Comparison of ENCODE assay signal across 22 cellular contexts in genomic region chr3:195809291-195809785, GRCh38. TPM values are rescaled to one million over a fixed set of nuclear protein-coding genes. Genes with fewer than 3 reads are reported as not detected.
DNase-seq lines count a peak whose midpoint lies in the region; ATAC-seq and TF ChIP-seq lines count a peak whose summit lies in the region.
"Had no signal": no experiment of that assay in that cellular context is flagged by ENCODE, and none has a peak within 500 bp of the region (broad histone marks: within the 10 kb centered on the region; RNA-seq: fewer than 3 reads in every experiment).

No MANE protein-coding gene starts in this region.

- intact Hi-C loops in mucosa of descending colon (cut with DNase I, micrococcal nuclease) (no loop called here), A673 (cut with micrococcal nuclease; ENCODE audit: unreplicated experiment) (no loop called here)

- H3K27ac ChIP-seq in SK-N-SH (ENCODE audit: low read depth in 2 of 2, low read length in 1 of 2) (no peak overlapping the region), A673 (ENCODE audit: low read depth, low read length, poor library complexity, severe bottlenecking) (no peak overlapping the region)
- H3K27ac ChIP-seq: RWPE1, skin epidermis, vagina had no signal

- H3K9me3 ChIP-seq in SK-N-SH = no peaks in the 10 kb centered on the region
- no peaks in the 10 kb centered on the region for H3K9me3 ChIP-seq in mucosa of descending colon
- H3K9me3 ChIP-seq in A673 (ENCODE audit: low read depth, low read length, poor library complexity, severe bottlenecking) = no peaks in the 10 kb centered on the region
- H3K9me3 ChIP-seq: vagina had no signal

- CTCF ChIA-PET in SK-N-SH (lab: Yijun Ruan, JAX) = interaction anchor here (1.2 to 1.8 kb wide), 2 partner anchors 41 to 50 kb away, joined by 3 to 6 read pairs; no protein-coding TSS in a partner anchor
- CTCF ChIA-PET in HEK293T (lab: Yijun Ruan, JAX) = no interaction called here
- CTCF ChIA-PET in A673 (lab: Charles Lee) = interaction anchor here (0.6 kb wide), 1 partner anchor 72 kb away, joined by 3 read pairs; no protein-coding TSS in a partner anchor

- TF ChIP-seq EP300 in SK-N-SH (IDR thresholded peaks at IDR 0.05; ENCODE audit: borderline replicate concordance in 1 of 2, low read depth in 1 of 2, low read length in 1 of 2) = no peak

- no peaks in the 10 kb centered on the region for H3K27me3 ChIP-seq in SK-N-SH (ENCODE audit: insufficient read depth)
- no peaks in the 10 kb centered on the region for H3K27me3 ChIP-seq in A673 (replicated peaks; ENCODE audit: insufficient read depth, low read depth, low read length, poor library complexity)
- H3K27me3 ChIP-seq: vagina had no signal

- BruUV-seq in A673 (replicated peaks; lab: Mats Ljungman, UMichigan) = no TSS peak

- H3K79me2 ChIP-seq in SK-N-SH (ENCODE audit: insufficient read depth) = no peaks in the 10 kb centered on the region

- no peaks in the 10 kb centered on the region for H3K36me3 ChIP-seq in SK-N-SH (replicated peaks in 1 of 2; ENCODE audit: control insufficient read depth in 1 of 2, insufficient read depth in 2 of 2, low read length in 1 of 2)
- no peaks in the 10 kb centered on the region for H3K36me3 ChIP-seq in mucosa of descending colon (ENCODE audit: low read depth)
- no peaks in the 10 kb centered on the region for H3K36me3 ChIP-seq in A673 (ENCODE audit: insufficient read depth, low read length, poor library complexity, severe bottlenecking)
- H3K36me3 ChIP-seq: vagina had no signal

- H4K20me1 ChIP-seq in SK-N-SH (ENCODE audit: insufficient read depth) = no peaks in the 10 kb centered on the region

- no peak overlapping the region for H3K4me2 ChIP-seq in SK-N-SH

- POLR2A ChIA-PET in SK-N-SH (lab: Yijun Ruan, JAX) (no interaction called here), HEK293T (lab: Yijun Ruan, JAX) (no interaction called here), A673 (lab: Charles Lee; ENCODE audit: low non-redundant PET) (no interaction called here)

- no peak overlapping the region for H3K9ac ChIP-seq in SK-N-SH

- no peak overlapping the region for H2AFZ ChIP-seq in SK-N-SH (ENCODE audit: low read depth)

- H3K4me1 ChIP-seq in SK-N-SH (ENCODE audit: control insufficient read depth in 1 of 2, insufficient read depth in 2 of 2, low read depth in 1 of 2, low read length in 1 of 2) (peaks cover 0 to 10% of the 10 kb centered on the region in 2 experiments; a peak in 1 of 4 replicates), mucosa of descending colon (ENCODE audit: low read depth) (peaks cover 27% of the 10 kb centered on the region), A673 (ENCODE audit: insufficient read depth, low read length, poor library complexity, severe bottlenecking) (no peaks in the 10 kb centered on the region)

- DNase-seq in SK-N-SH (peak; percentile 57), RPMI8226 (peak; percentile 2), mucosa of descending colon (peak; percentile 76 to 86 (median 85)), NCI-H2107 treated with DMSO at 0.1 percent for 48 hours (lab: John Stamatoyannopoulos, UW; ENCODE audit: unreplicated experiment) (no peak), HEK293T (ENCODE audit: extremely low spot score) (no peak), A673 (ENCODE audit: low spot score) (no peak)
- DNase-seq: ACHN; activated CD4-positive, alpha-beta T cell treated with anti-CD3 and anti-CD28 coated beads for 4 hours; CD4-positive, CD25-positive, alpha-beta regulatory T cell; DND-41; HFFc6; mesenchymal stem cell; NCI-H2171 treated with DMSO at 0.1 percent for 48 hours; stimulated activated CD4-positive, alpha-beta T cell treated with anti-CD3 and anti-CD28 coated beads, Interleukin-4, amount 100 ng/mL, for 1 hour had no signal

- TF ChIP-seq RAD21 in SK-N-SH (IDR thresholded peaks at IDR 0.05; ENCODE audit: low read length) = no peak

- WGBS in SK-N-SH (ENCODE audit: low lambda C conversion rate) = 61% methylated on average over 16 of the region's 17 CpGs

- H3F3A ChIP-seq in SK-N-SH (replicated peaks; ENCODE audit: insufficient read depth) = no peaks in the 10 kb centered on the region

- no peak overlapping the region for H3K4me3 ChIP-seq in SK-N-SH (ENCODE audit: low read depth in 2 of 2, low read length in 1 of 2)
- no peak overlapping the region for H3K4me3 ChIP-seq in mucosa of descending colon
- H3K4me3 ChIP-seq in A673 (ENCODE audit: low read depth, low read length, poor library complexity, severe bottlenecking) = no peak overlapping the region
- H3K4me3 ChIP-seq: skin epidermis, vagina had no signal

- TF ChIP-seq CTCF in SK-N-SH (IDR thresholded peaks at IDR 0.05) (no peak), mucosa of descending colon (IDR thresholded peaks at IDR 0.05) (no peak), A673 (conservative IDR thresholded peaks at IDR 0.05; ENCODE audit: low read depth, low read length) (no peak)

- ATAC-seq in SK-N-SH treated with all-trans-retinoic acid at 6 μM for 48 hours (no peak), mucosa of descending colon (peak; percentile 42), GM21529 (IDR thresholded peaks at IDR 0.05; ENCODE audit: unreplicated experiment) (no peak)
- ATAC-seq: natural killer cell treated with Interleukin-12 subunit alpha and Interleukin-12 subunit beta and Interleukin-15 and Interleukin-18, amount 100 ng/mL, for 72 hours had no signal

- H3K9me2 ChIP-seq in SK-N-SH = no peaks in the 10 kb centered on the region

TF ChIP-seq in SK-N-SH, 30 proteins besides CTCF, POLR2A, EP300 and RAD21 (continues in another document):
- TF ChIP-seq TAF1 (IDR thresholded peaks at IDR 0.05; ENCODE audit: borderline replicate concordance, low read depth, low read length) (no peak), MAX (IDR thresholded peaks at IDR 0.05; ENCODE audit: low read depth) (no peak), IRF3 (IDR thresholded peaks at IDR 0.05; ENCODE audit: low read depth, low read length) (no peak), NFIC (IDR thresholded peaks at IDR 0.05; ENCODE audit: borderline replicate concordance) (no peak)

TF ChIP-seq in SK-N-SH treated with all-trans-retinoic acid at 6 μM for 48 hours, 23 proteins besides CTCF, POLR2A, EP300 and RAD21:
- TF ChIP-seq ZNF565 (CRISPR knock-in tag; conservative IDR thresholded peaks at IDR 0.05; ENCODE audit: low read depth) = no peak
- no peak for TF ChIP-seq ZNF8 (CRISPR knock-in tag; IDR thresholded peaks at IDR 0.05)
TF ChIP-seq in SK-N-SH treated with all-trans-retinoic acid at 6 μM for 48 hours: peak in this region for 0.

TF ChIP-seq in HEK293T, 16 proteins besides CTCF, POLR2A, EP300 and RAD21:
- TF ChIP-seq FOXM1 (IDR thresholded peaks at IDR 0.05; ENCODE audit: borderline replicate concordance) = no peak
- TF ChIP-seq ARNT (IDR thresholded peaks at IDR 0.05) = no peak
- no peak for TF ChIP-seq SP1 (IDR thresholded peaks at IDR 0.05)
- TF ChIP-seq LEF1 (IDR thresholded peaks at IDR 0.05; ENCODE audit: borderline replicate concordance) = no peak
- no peak for TF ChIP-seq BHLHE40 (IDR thresholded peaks at IDR 0.05; ENCODE audit: borderline replicate concordance)
- no peak for TF ChIP-seq ELF4 (IDR thresholded peaks at IDR 0.05)
- TF ChIP-seq SUZ12 (IDR thresholded peaks at IDR 0.05) = no peak
- TF ChIP-seq L3MBTL2 (conservative IDR thresholded peaks at IDR 0.05) = no peak
- TF ChIP-seq FOXA1 (IDR thresholded peaks at IDR 0.05) = no peak
- TF ChIP-seq PKNOX1 (IDR thresholded peaks at IDR 0.05) = no peak
- no peak for TF ChIP-seq CTBP1 (IDR thresholded peaks at IDR 0.05; ENCODE audit: borderline replicate concordance)
- no peak for TF ChIP-seq TARDBP (IDR thresholded peaks at IDR 0.05)

RNA-seq across cellular contexts. Expression of gene MUC4, which starts 2.4 kb away (rescaled TPM):
- polyA plus RNA-seq in SK-N-SH (2012; rRNA removed) = 0.06 and 0.07 TPM in 2 replicates
- polyA plus RNA-seq in SK-N-SH (2012; cell fraction: cytosol; rRNA removed) = 0.05 TPM in 2 replicates
- 0.04 TPM in 1 of 2 replicates, not detected in the other for polyA plus RNA-seq in SK-N-SH (2012; cell fraction: nucleus; rRNA removed)
- total RNA-seq in mucosa of descending colon (100 to 1,000 TPM; 170 to 415 (median 318) TPM), A673 (2021) (not detected in 2 replicates)
- total RNA-seq: CD4-positive, CD25-positive, alpha-beta regulatory T cell; HFFc6; posterior vena cava; subcutaneous adipose tissue had no signal
- polyA plus RNA-seq: CD4-positive, CD25-positive, alpha-beta regulatory T cell had no signal

Comparison
In these comparisons a context has a peak if more than half of its experiments do, and no peak if none do; other contexts are left out.
1. DNase-seq: peak in SK-N-SH (single experiment), RPMI8226 (single experiment) and mucosa of descending colon (3 of 3); none in NCI-H2107 treated with DMSO at 0.1 percent for 48 hours (single experiment), HEK293T (single experiment) and A673 (single experiment).
2. RNA of gene MUC4, which starts 2.4 kb away (total RNA-seq): 170 to 415 TPM in mucosa of descending colon; not detected in A673; every median in the first group is over 100 times any median in the second.